In genomic region chr19:45173816-45174215, GRCh38 we compare ENCODE assay signal across 16 cellular contexts. TPM values are rescaled to one million over a fixed set of nuclear protein-coding genes. Genes with fewer than 3 reads are reported as not detected.
DNase-seq lines count a peak whose midpoint lies in the region; ATAC-seq, FAIRE-seq and TF ChIP-seq lines count a peak whose summit lies in the region.
"Had no signal": no experiment of that assay in that cellular context is flagged by ENCODE, and none has a peak within 500 bp of the region (broad histone marks: within the 10 kb centered on the region; RNA-seq: fewer than 3 reads in every experiment).

No MANE protein-coding gene starts in this region.

- H3K4me3 ChIP-seq in BLaER1, result peak overlapping the region; percentile 31; the same call in 1 of the 2 replicates
- H3K4me3 ChIP-seq: PC-9, sigmoid colon had no signal

- H3K36me3 ChIP-seq in BLaER1, result peaks cover 15% of the 10 kb centered on the region; the same call in 1 of the 2 replicates
- H3K36me3 ChIP-seq: sigmoid colon had no signal

- intact Hi-C loops in natural killer cell (cut with micrococcal nuclease), result no loop called here
- intact Hi-C loops in activated T-helper 1 cell treated with anti-CD3 and anti-CD28 coated beads, Interleukin-12 subunit alpha, Interleukin-12 subunit beta, Interleukin-2, Interleukin-4 antibody, amounts not matched to agents 30 ng/mL and 10 ng/mL and 1 ng/mL, durations not matched to agents 14 hours and 24 hours and 36 hours (cut with micrococcal nuclease), result loop anchor here (10.0 kb wide), 1 partner anchor 1681 kb away; the partner anchor contains the start of gene AP2S1

- no peaks in the 10 kb centered on the region for H3K9me3 ChIP-seq in BLaER1
- H3K9me3 ChIP-seq: sigmoid colon had no signal

- H3K27me3 ChIP-seq in BLaER1, result no peaks in the 10 kb centered on the region
- H3K27me3 ChIP-seq: sigmoid colon had no signal

- H3K27ac Mint-ChIP-seq in natural killer cell, result peak overlapping the region; percentile 60 to 61
- peak overlapping the region in 2 of 6 donors; percentile 21 to 34 for H3K27ac Mint-ChIP-seq in immature natural killer cell
- no peak overlapping the region for H3K27ac Mint-ChIP-seq in activated T-helper 1 cell treated with anti-CD3 and anti-CD28 coated beads, Interleukin-12 subunit alpha, Interleukin-12 subunit beta, Interleukin-2, Interleukin-4 antibody, amounts not matched to agents 30 ng/mL and 10 ng/mL and 1 ng/mL, durations not matched to agents 14 hours and 24 hours and 36 hours

- H3K4me1 Mint-ChIP-seq in natural killer cell (peaks cover 11 to 36% of the 10 kb centered on the region in 2 donors), immature natural killer cell (peaks cover 39 to 62% of the 10 kb centered on the region in 2 donors)
- H3K4me1 Mint-ChIP-seq in activated T-helper 1 cell treated with anti-CD3 and anti-CD28 coated beads, Interleukin-12 subunit alpha, Interleukin-12 subunit beta, Interleukin-2, Interleukin-4 antibody, amounts not matched to agents 30 ng/mL and 10 ng/mL and 1 ng/mL, durations not matched to agents 14 hours and 24 hours and 36 hours (ENCODE audit: low read depth), result peaks cover 22% of the 10 kb centered on the region

- peaks cover 81% of the 10 kb centered on the region for H3K4me1 ChIP-seq in BLaER1

- H3K36me3 Mint-ChIP-seq in natural killer cell (no peaks in the 10 kb centered on the region), immature natural killer cell (peaks cover 0 to 6% (median 4%) of the 10 kb centered on the region in 3 donors)
- H3K36me3 Mint-ChIP-seq in activated T-helper 1 cell treated with anti-CD3 and anti-CD28 coated beads, Interleukin-12 subunit alpha, Interleukin-12 subunit beta, Interleukin-2, Interleukin-4 antibody, amounts not matched to agents 30 ng/mL and 10 ng/mL and 1 ng/mL, durations not matched to agents 14 hours and 24 hours and 36 hours (ENCODE audit: low read depth), result peaks cover 3% of the 10 kb centered on the region

- H4K20me1 ChIP-seq in BLaER1, result peaks cover under 1% of the 10 kb centered on the region; the same call in 1 of the 2 replicates

- no peak for TF ChIP-seq POLR2A in H54 (IDR thresholded peaks at IDR 0.05; ENCODE audit: low read depth, low read length)

- H3K9me3 Mint-ChIP-seq in natural killer cell (no peaks in the 10 kb centered on the region), immature natural killer cell (no peaks in the 10 kb centered on the region)
- H3K9me3 Mint-ChIP-seq in activated T-helper 1 cell treated with anti-CD3 and anti-CD28 coated beads, Interleukin-12 subunit alpha, Interleukin-12 subunit beta, Interleukin-2, Interleukin-4 antibody, amounts not matched to agents 30 ng/mL and 10 ng/mL and 1 ng/mL, durations not matched to agents 14 hours and 24 hours and 36 hours, result no peaks in the 10 kb centered on the region
- H3K9me3 Mint-ChIP-seq: CD8-positive, alpha-beta memory T cell; H9 had no signal

- H3K4me2 ChIP-seq in BLaER1, result peak overlapping the region; percentile 93
- H3K4me2 ChIP-seq: PC-9 had no signal

- DNase-seq in H54 (ENCODE audit: insufficient read length, low spot score) (peak; percentile 31), astrocyte of the hippocampus (ENCODE audit: low read depth, low spot score) (peak; percentile 94), natural killer cell (no peak), immature natural killer cell (no peak)
- no peak for DNase-seq in activated T-helper 1 cell treated with anti-CD3 and anti-CD28 coated beads, Interleukin-12 subunit alpha, Interleukin-12 subunit beta, Interleukin-2, Interleukin-4 antibody, amounts not matched to agents 30 ng/mL and 10 ng/mL and 1 ng/mL, durations not matched to agents 14 hours and 24 hours and 36 hours (ENCODE audit: low spot score)
- DNase-seq: activated CD4-positive, alpha-beta T cell treated with anti-CD3 and anti-CD28 coated beads for 1 hour; CD8-positive, alpha-beta memory T cell; GDM1; H9; NCI-H1092 treated with DMSO at 0.1 percent for 48 hours; PC-9; sigmoid colon; substantia nigra had no signal

- no peak for TF ChIP-seq CTCF in natural killer cell (IDR thresholded peaks at IDR 0.05)

- H3K4me3 Mint-ChIP-seq in natural killer cell (no peak overlapping the region), immature natural killer cell (no peak overlapping the region)
- H3K4me3 Mint-ChIP-seq in activated T-helper 1 cell treated with anti-CD3 and anti-CD28 coated beads, Interleukin-12 subunit alpha, Interleukin-12 subunit beta, Interleukin-2, Interleukin-4 antibody, amounts not matched to agents 30 ng/mL and 10 ng/mL and 1 ng/mL, durations not matched to agents 14 hours and 24 hours and 36 hours, result no peak overlapping the region
- H3K4me3 Mint-ChIP-seq: CD8-positive, alpha-beta memory T cell; H9 had no signal

- no peak for ATAC-seq in natural killer cell
- ATAC-seq in GM18511 (IDR thresholded peaks at IDR 0.05; ENCODE audit: unreplicated experiment), result no peak
- ATAC-seq in HG02588 (IDR thresholded peaks at IDR 0.05; ENCODE audit: unreplicated experiment), result no peak

- peak overlapping the region; percentile 73 for H3K9ac ChIP-seq in BLaER1

- FAIRE-seq in H54 (lab: Jason Lieb, UNC), result no peak

- no peaks in the 10 kb centered on the region for H3K27me3 Mint-ChIP-seq in natural killer cell (ENCODE audit: low read depth in 2 of 2)
- peaks cover 0 to 10% (median 6%) of the 10 kb centered on the region in 3 donors for H3K27me3 Mint-ChIP-seq in immature natural killer cell (ENCODE audit: low read depth in 3 of 3)
- no peaks in the 10 kb centered on the region for H3K27me3 Mint-ChIP-seq in activated T-helper 1 cell treated with anti-CD3 and anti-CD28 coated beads, Interleukin-12 subunit alpha, Interleukin-12 subunit beta, Interleukin-2, Interleukin-4 antibody, amounts not matched to agents 30 ng/mL and 10 ng/mL and 1 ng/mL, durations not matched to agents 14 hours and 24 hours and 36 hours (ENCODE audit: insufficient read depth)
- H3K27me3 Mint-ChIP-seq: CD8-positive, alpha-beta memory T cell had no signal

- H3K27ac ChIP-seq in BLaER1, result peak overlapping the region; percentile 82
- H3K27ac ChIP-seq: PC-9, sigmoid colon had no signal

RNA-seq across cellular contexts. Expression of gene TRAPPC6A, which starts 4.2 kb away (rescaled TPM):
- total RNA-seq in natural killer cell, result 10 to 100 TPM; 38.0 to 47.0 (median 45.2) TPM
- polyA plus RNA-seq in immature natural killer cell, result 100 to 1,000 TPM; 132 to 193 (median 166) TPM
- total RNA-seq in activated T-helper 1 cell treated with anti-CD3 and anti-CD28 coated beads, Interleukin-12 subunit alpha, Interleukin-12 subunit beta, Interleukin-2, Interleukin-4 antibody, amounts not matched to agents 30 ng/mL and 10 ng/mL and 1 ng/mL, durations not matched to agents 14 hours and 24 hours and 36 hours, result 18.4 and 22.8 TPM in 2 replicates

RNA-seq across cellular contexts. Expression of gene BLOC1S3, which starts 4.8 kb away (rescaled TPM):
- 10 to 100 TPM; 20.9 to 26.3 (median 21.8) TPM for total RNA-seq in natural killer cell
- polyA plus RNA-seq in immature natural killer cell, result 10 to 100 TPM in 1 of 3 donors, 1 to 10 TPM in 2; 2.9 to 22.4 (median 8.5) TPM
- total RNA-seq in activated T-helper 1 cell treated with anti-CD3 and anti-CD28 coated beads, Interleukin-12 subunit alpha, Interleukin-12 subunit beta, Interleukin-2, Interleukin-4 antibody, amounts not matched to agents 30 ng/mL and 10 ng/mL and 1 ng/mL, durations not matched to agents 14 hours and 24 hours and 36 hours, result 10.4 and 10.5 TPM in 2 replicates

RNA-seq across cellular contexts. Expression of gene NKPD1, which starts 13.0 kb away (rescaled TPM):
- total RNA-seq in natural killer cell, result under 1 TPM; 0.55 to 1.00 (median 0.66) TPM
- under 1 TPM in 2 of 3 donors, not detected in 1; 0.18 to 0.43 TPM for polyA plus RNA-seq in immature natural killer cell
- 0.16 and 0.20 TPM in 2 replicates for total RNA-seq in activated T-helper 1 cell treated with anti-CD3 and anti-CD28 coated beads, Interleukin-12 subunit alpha, Interleukin-12 subunit beta, Interleukin-2, Interleukin-4 antibody, amounts not matched to agents 30 ng/mL and 10 ng/mL and 1 ng/mL, durations not matched to agents 14 hours and 24 hours and 36 hours

Comparison
In these comparisons a context has a peak if more than half of its experiments do, and no peak if none do; other contexts are left out.
1. DNase-seq: peak in H54 (single experiment) and astrocyte of the hippocampus (single experiment); none in natural killer cell (single experiment), immature natural killer cell (0 of 3) and activated T-helper 1 cell treated with anti-CD3 and anti-CD28 coated beads, Interleukin-12 subunit alpha, Interleukin-12 subunit beta, Interleukin-2, Interleukin-4 antibody, amounts not matched to agents 30 ng/mL and 10 ng/mL and 1 ng/mL, durations not matched to agents 14 hours and 24 hours and 36 hours (single experiment).